8 cellular contexts compared by ENCODE assay signal in the genomic region with DNA sequence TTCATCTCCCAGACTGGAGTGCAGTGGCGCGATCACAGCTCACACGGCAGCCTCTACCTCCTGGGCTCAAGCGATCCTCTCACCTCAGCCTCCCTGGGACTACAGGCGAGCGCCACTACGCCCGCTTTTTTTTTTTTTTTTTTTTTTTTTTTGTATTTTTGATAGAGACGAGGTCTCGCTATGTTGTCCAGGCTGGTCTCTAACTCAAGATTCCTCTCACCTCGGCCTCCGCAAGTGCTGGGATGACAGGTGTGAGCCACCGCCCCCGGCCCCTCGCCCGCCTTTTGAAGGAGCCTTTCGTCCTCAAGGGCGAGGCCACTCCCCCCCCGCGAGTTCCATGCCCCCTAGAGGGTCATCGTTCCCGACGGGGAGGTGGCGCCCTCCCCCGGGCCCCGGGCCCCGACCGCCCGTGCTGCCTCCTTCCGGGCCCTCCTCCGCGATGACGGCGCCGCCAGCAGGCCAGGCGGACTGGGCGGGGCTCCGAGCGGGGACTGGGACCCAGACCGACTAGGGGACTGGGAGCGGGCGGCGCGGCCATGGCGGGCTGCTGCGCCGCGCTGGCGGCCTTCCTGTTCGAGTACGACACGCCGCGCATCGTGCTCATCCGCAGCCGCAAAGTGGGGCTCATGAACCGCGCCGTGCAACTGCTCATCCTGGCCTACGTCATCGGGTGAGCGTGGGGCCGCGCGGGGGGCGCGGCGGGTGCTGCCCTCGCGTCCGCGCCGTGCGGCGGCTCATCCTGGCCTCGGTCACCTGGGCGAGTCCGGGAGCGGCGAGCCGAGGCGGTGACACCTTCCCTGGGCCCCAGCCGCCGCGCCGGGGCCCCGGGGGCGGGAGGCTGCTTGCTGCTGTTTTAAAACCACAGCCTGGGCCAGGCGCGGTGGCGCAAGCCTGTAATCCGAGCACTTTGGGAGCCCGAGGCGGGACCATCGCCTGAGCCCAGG. TPM values are rescaled to one million over a fixed set of nuclear protein-coding genes. Genes with fewer than 3 reads are reported as not detected.
DNase-seq lines count a peak whose midpoint lies in the region; ATAC-seq and TF ChIP-seq lines count a peak whose summit lies in the region.

A gene with protein sequence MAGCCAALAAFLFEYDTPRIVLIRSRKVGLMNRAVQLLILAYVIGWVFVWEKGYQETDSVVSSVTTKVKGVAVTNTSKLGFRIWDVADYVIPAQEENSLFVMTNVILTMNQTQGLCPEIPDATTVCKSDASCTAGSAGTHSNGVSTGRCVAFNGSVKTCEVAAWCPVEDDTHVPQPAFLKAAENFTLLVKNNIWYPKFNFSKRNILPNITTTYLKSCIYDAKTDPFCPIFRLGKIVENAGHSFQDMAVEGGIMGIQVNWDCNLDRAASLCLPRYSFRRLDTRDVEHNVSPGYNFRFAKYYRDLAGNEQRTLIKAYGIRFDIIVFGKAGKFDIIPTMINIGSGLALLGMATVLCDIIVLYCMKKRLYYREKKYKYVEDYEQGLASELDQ (plus strand): TSS at position 501 of the 944 bp plus-strand sequence. CDS start 36 bp downstream, at position 537.

- no peaks in the 10 kb centered on the region for H3K9me3 ChIP-seq in neuron (ENCODE audit: low read length)

- H2AFZ ChIP-seq in neuron (ENCODE audit: low read depth, low read length), result peak within 1 kb of the TSS; percentile 79

- TF ChIP-seq CTCF in foreskin fibroblast (IDR thresholded peaks at IDR 0.05; ENCODE audit: low read depth, low read length), result peak; percentile 15
- TF ChIP-seq CTCF in subcutaneous adipose tissue (IDR thresholded peaks at IDR 0.05; ENCODE audit: low read depth), result no peak

- ATAC-seq in GM21825 (IDR thresholded peaks at IDR 0.05; ENCODE audit: unreplicated experiment), result peak; percentile 84

- TF ChIP-seq POLR2A in Raji (IDR thresholded peaks at IDR 0.05; ENCODE audit: insufficient read depth, low read depth, low read length), result peak; percentile 97

- no peaks in the 10 kb centered on the region for H3K36me3 ChIP-seq in neuron (ENCODE audit: insufficient read depth, low read length)

- H3K4me3 ChIP-seq in foreskin fibroblast (ENCODE audit: low read depth in 1 of 2, low read length in 2 of 2) (peak within 1 kb of the TSS; percentile 59 to 77), neuron (ENCODE audit: low read length) (peak within 1 kb of the TSS; percentile 57)

- no peaks in the 10 kb centered on the region for H3K27me3 ChIP-seq in neuron (ENCODE audit: insufficient read depth, low read length)

- no peaks in the 10 kb centered on the region for H3K4me1 ChIP-seq in neuron (ENCODE audit: insufficient read depth, low read length)

- peak; percentile 89 for DNase-seq in ELF-1 (ENCODE audit: low read depth, low spot score)
- DNase-seq in Kasumi-1 (lab: John Stamatoyannopoulos, UW), result peak; percentile 78
- peak; percentile 95 for DNase-seq in activated effector memory CD4-positive, alpha-beta T cell treated with anti-CD3 and anti-CD28 coated beads, Interleukin-2, amount 50 U/mL, for 16 hours
- DNase-seq in foreskin fibroblast, result peak; percentile 73 to 93

RNA-seq across cellular contexts. Expression of the gene that starts here (rescaled TPM):
- total RNA-seq in subcutaneous adipose tissue, result 100 to 1,000 TPM in 1 of 4 donors, 10 to 100 TPM in 3; 22.2 to 219 (median 39.9) TPM

Comparison
In these comparisons a context has a peak if more than half of its experiments do, and no peak if none do; other contexts are left out.
1. Peak in every context shown above with its lines: DNase-seq, ATAC-seq and H3K4me3 ChIP-seq.